In genomic region chr18:60891936-60892335, GRCh38 we compare ENCODE assay signal across 25 cellular contexts.
"Had no signal": no experiment of that assay in that cellular context is flagged by ENCODE, and none has a peak within 500 bp of the region (broad histone marks: within the 10 kb centered on the region; RNA-seq: fewer than 3 reads in every experiment).

No MANE protein-coding gene starts in this region.

- ATAC-seq: lower lobe of right lung; mucosa of descending colon; natural killer cell treated with Interleukin-12 subunit alpha and Interleukin-12 subunit beta and Interleukin-15 and Interleukin-18, amount 100 ng/mL, for 72 hours; right cardiac atrium; stimulated activated effector memory CD8-positive, alpha-beta T cell treated with anti-CD3 and anti-CD28 coated beads, Interleukin-12 subunit alpha, Interleukin-12 subunit beta, amount 100 ng/mL, for 72 hours; T-helper 17 cell; upper lobe of right lung had no signal

- H3K27ac ChIP-seq: left lung, lower lobe of right lung, thoracic aorta, upper lobe of right lung had no signal

- H3K4me1 ChIP-seq: left lung, lower lobe of right lung, upper lobe of right lung had no signal

- H3K9me3 ChIP-seq: lower lobe of right lung, mucosa of descending colon, thoracic aorta, upper lobe of right lung had no signal

- H3K36me3 ChIP-seq: brain microvascular endothelial cell, left lung, lower lobe of right lung, thoracic aorta, upper lobe of right lung had no signal

- H3K4me3 ChIP-seq: left lung, lower lobe of right lung, mucosa of descending colon, thoracic aorta, upper lobe of right lung had no signal

- H3K27me3 ChIP-seq: brain microvascular endothelial cell, left lung, upper lobe of right lung had no signal

- DNase-seq: activated CD4-positive, alpha-beta memory T cell treated with anti-CD3 and anti-CD28 coated beads for 36 hours; activated CD4-positive, alpha-beta T cell treated with anti-CD3 and anti-CD28 coated beads, Interleukin-2, amount 10 ng/mL, durations not matched to agents 24 days and 14 days; activated CD4-positive, CD25-positive, alpha-beta regulatory T cell treated with anti-CD3 and anti-CD28 coated beads, Interleukin-2, amount 50 U/mL, for 72 hours; activated CD8-positive, alpha-beta memory T cell treated with anti-CD3 and anti-CD28 coated beads, Interleukin-2, amount 50 U/mL, for 4 hours; activated gamma-delta T cell; activated naive CD4-positive, alpha-beta T cell treated with anti-CD3 and anti-CD28 coated beads, Interleukin-2, amount 10 ng/mL, durations not matched to agents 7 days and 5 days; activated naive CD8-positive, alpha-beta T cell treated with anti-CD3 and anti-CD28 coated beads, Interleukin-2, amount 10 ng/mL, durations not matched to agents 7 days and 5 days; activated T-cell treated with anti-CD3 and anti-CD28 coated beads, Interleukin-2, amount 50 U/mL, for 1 hour; brain microvascular endothelial cell; central memory CD4-positive, alpha-beta T cell; erythroblast; foreskin melanocyte; left lung; lower lobe of right lung; mucosa of descending colon; posterior cingulate gyrus; right cardiac atrium; stimulated activated CD4-positive, alpha-beta T cell treated with anti-CD3 and anti-CD28 coated beads, Interleukin-12 subunit alpha, Interleukin-12 subunit beta, amount 100 ng/mL, for 4 hours; stimulated activated CD4-positive, alpha-beta T cell treated with anti-CD3 and anti-CD28 coated beads, Interleukin-4, amount 100 ng/mL, for 1 hour; T-helper 17 cell; T1000; upper lobe of right lung had no signal
